19 cellular contexts compared by ENCODE assay signal in the genomic region with DNA sequence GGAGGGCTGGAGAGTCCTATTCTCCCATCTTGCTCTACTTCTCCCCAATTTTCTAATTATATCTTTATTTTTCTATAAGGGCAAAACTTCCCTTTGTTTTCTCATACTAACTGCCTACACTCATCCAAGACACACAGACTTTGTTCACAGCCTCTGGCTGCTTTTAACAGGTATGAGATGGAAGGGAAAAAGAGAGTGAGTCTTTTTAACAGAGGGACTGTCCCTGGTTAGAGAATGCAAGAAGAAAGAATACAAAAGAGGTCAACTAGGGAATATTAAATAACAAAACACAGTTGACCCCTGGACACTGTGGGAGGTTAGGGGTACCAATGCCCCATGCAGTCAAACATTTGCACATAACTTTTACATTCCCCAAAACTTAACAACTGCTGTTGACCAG. TPM values are rescaled to one million over a fixed set of nuclear protein-coding genes. Genes with fewer than 3 reads are reported as not detected.
A peak's percentile ranks its signal among the peaks of the same experiment; 100 is the strongest.
DNase-seq lines count a peak whose midpoint lies in the region; ATAC-seq and TF ChIP-seq lines count a peak whose summit lies in the region.
"Had no signal": no experiment of that assay in that cellular context is flagged by ENCODE, and none has a peak within 500 bp of the region (broad histone marks: within the 10 kb centered on the region; RNA-seq: fewer than 3 reads in every experiment).

No MANE protein-coding gene starts in this region.

- no peaks in the 10 kb centered on the region for H3K27me3 Mint-ChIP-seq in CD4-positive, alpha-beta T cell
- no peaks in the 10 kb centered on the region for H3K27me3 Mint-ChIP-seq in activated T-helper 2 cell treated with anti-CD3 and anti-CD28 coated beads, Interferon-gamma antibody, Interleukin-2, Interleukin-4, amounts not matched to agents 10 μg/mL and 5 μg/mL and 100 μg/mL, durations not matched to agents 14 hours and 24 hours and 36 hours (ENCODE audit: low read depth)
- H3K27me3 Mint-ChIP-seq in natural killer cell treated with Interleukin-12 subunit alpha and Interleukin-12 subunit beta and Interleukin-15 and Interleukin-18, amount 100 ng/mL, for 72 hours, result no peaks in the 10 kb centered on the region
- H3K27me3 Mint-ChIP-seq: progenitor cell of endocrine pancreas had no signal

- intact Hi-C loops in CD4-positive, alpha-beta T cell (cut with DNase I, micrococcal nuclease), result no loop called here
- intact Hi-C loops in activated T-helper 2 cell treated with anti-CD3 and anti-CD28 coated beads, Interferon-gamma antibody, Interleukin-2, Interleukin-4, amounts not matched to agents 10 μg/mL and 5 μg/mL and 100 μg/mL, durations not matched to agents 14 hours and 24 hours and 36 hours (cut with micrococcal nuclease), result no loop called here
- intact Hi-C loops in gastrocnemius medialis (cut with DNase I; ENCODE audit: low total_unique reads), result no loop called here

- DNase-seq in CD4-positive, alpha-beta T cell, result no peak
- no peak for DNase-seq in activated T-helper 2 cell treated with anti-CD3 and anti-CD28 coated beads, Interferon-gamma antibody, Interleukin-2, Interleukin-4, amounts not matched to agents 10 μg/mL and 5 μg/mL and 100 μg/mL, durations not matched to agents 14 hours and 24 hours and 36 hours (ENCODE audit: low spot score)
- DNase-seq in natural killer cell treated with Interleukin-12 subunit alpha and Interleukin-12 subunit beta and Interleukin-15 and Interleukin-18, amount 100 ng/mL, for 72 hours (ENCODE audit: low spot score), result no peak
- DNase-seq in activated effector memory CD4-positive, alpha-beta T cell treated with Interleukin-2 at 50 U/mL for 16 hours, result no peak
- no peak for DNase-seq in gastrocnemius medialis
- DNase-seq: DMS 273 treated with DMSO at 0.1 percent for 48 hours; glutamatergic neuron; HCEC 1CT; NCI-H1105 treated with DMSO at 0.1 percent for 48 hours; NCI-H82; stimulated activated CD4-positive, alpha-beta T cell treated with anti-CD3 and anti-CD28 coated beads, Interleukin-4, amount 100 ng/mL, for 1 hour had no signal

- H3K4me3 ChIP-seq in HUES48 (ENCODE audit: low read depth, low read length) (peak overlapping the region; percentile 14; the same call in 1 of the 2 replicates), gastrocnemius medialis (no peak overlapping the region)
- H3K4me3 ChIP-seq: Peyer's patch, SK-N-MC, thoracic aorta had no signal

- no peak overlapping the region for H3K9ac ChIP-seq in HUES48 (ENCODE audit: low read depth, low read length)
- H3K9ac ChIP-seq: KMS-11 had no signal

- ATAC-seq in CD4-positive, alpha-beta T cell (ENCODE audit: poor library complexity), result no peak
- peak in 1 of 2 donors; percentile 6 for ATAC-seq in natural killer cell treated with Interleukin-12 subunit alpha and Interleukin-12 subunit beta and Interleukin-15 and Interleukin-18, amount 100 ng/mL, for 72 hours
- no peak for ATAC-seq in gastrocnemius medialis
- no peak for ATAC-seq in HG03159 (IDR thresholded peaks at IDR 0.05; ENCODE audit: unreplicated experiment)
- ATAC-seq: esophagus mucosa had no signal

- H3K4me1 Mint-ChIP-seq in CD4-positive, alpha-beta T cell (ENCODE audit: low read depth), result peaks cover 75% of the 10 kb centered on the region
- peaks cover 64% of the 10 kb centered on the region for H3K4me1 Mint-ChIP-seq in activated T-helper 2 cell treated with anti-CD3 and anti-CD28 coated beads, Interferon-gamma antibody, Interleukin-2, Interleukin-4, amounts not matched to agents 10 μg/mL and 5 μg/mL and 100 μg/mL, durations not matched to agents 14 hours and 24 hours and 36 hours (ENCODE audit: low read depth)
- peaks cover 65 to 79% of the 10 kb centered on the region in 2 donors for H3K4me1 Mint-ChIP-seq in natural killer cell treated with Interleukin-12 subunit alpha and Interleukin-12 subunit beta and Interleukin-15 and Interleukin-18, amount 100 ng/mL, for 72 hours (ENCODE audit: low read depth in 2 of 2)

- H3K27ac Mint-ChIP-seq in CD4-positive, alpha-beta T cell, result peak overlapping the region; percentile 27
- H3K27ac Mint-ChIP-seq in activated T-helper 2 cell treated with anti-CD3 and anti-CD28 coated beads, Interferon-gamma antibody, Interleukin-2, Interleukin-4, amounts not matched to agents 10 μg/mL and 5 μg/mL and 100 μg/mL, durations not matched to agents 14 hours and 24 hours and 36 hours, result peak overlapping the region; percentile 58
- peak overlapping the region; percentile 59 to 62 for H3K27ac Mint-ChIP-seq in natural killer cell treated with Interleukin-12 subunit alpha and Interleukin-12 subunit beta and Interleukin-15 and Interleukin-18, amount 100 ng/mL, for 72 hours
- H3K27ac Mint-ChIP-seq: progenitor cell of endocrine pancreas had no signal

- H3K27ac ChIP-seq in CD4-positive, alpha-beta T cell (ENCODE audit: low read depth, low read length), result no peak overlapping the region
- no peak overlapping the region for H3K27ac ChIP-seq in HUES48 (ENCODE audit: low read depth, low read length)
- H3K27ac ChIP-seq in gastrocnemius medialis, result no peak overlapping the region
- H3K27ac ChIP-seq: KMS-11, SK-N-MC, thoracic aorta had no signal

- H3K4me1 ChIP-seq in HUES48 (ENCODE audit: control insufficient read depth, insufficient read depth, low read length) (peaks cover 15% of the 10 kb centered on the region), gastrocnemius medialis (no peaks in the 10 kb centered on the region)

- H3K9me3 ChIP-seq in CD4-positive, alpha-beta T cell (ENCODE audit: control insufficient read depth, low read length), result no peaks in the 10 kb centered on the region
- H3K9me3 ChIP-seq in HUES48 (ENCODE audit: control insufficient read depth, insufficient read depth, low read length) (no peaks in the 10 kb centered on the region), gastrocnemius medialis (no peaks in the 10 kb centered on the region)
- H3K9me3 ChIP-seq: Peyer's patch, thoracic aorta had no signal

- H3K4me3 Mint-ChIP-seq in CD4-positive, alpha-beta T cell, result no peak overlapping the region
- H3K4me3 Mint-ChIP-seq in activated T-helper 2 cell treated with anti-CD3 and anti-CD28 coated beads, Interferon-gamma antibody, Interleukin-2, Interleukin-4, amounts not matched to agents 10 μg/mL and 5 μg/mL and 100 μg/mL, durations not matched to agents 14 hours and 24 hours and 36 hours (ENCODE audit: low read depth), result no peak overlapping the region
- peak overlapping the region; percentile 67 for H3K4me3 Mint-ChIP-seq in natural killer cell treated with Interleukin-12 subunit alpha and Interleukin-12 subunit beta and Interleukin-15 and Interleukin-18, amount 100 ng/mL, for 72 hours

- H3K36me3 ChIP-seq in HUES48 (ENCODE audit: control insufficient read depth, insufficient read depth, low read length), result no peaks in the 10 kb centered on the region
- peaks cover 0 to 17% of the 10 kb centered on the region in 2 donors for H3K36me3 ChIP-seq in gastrocnemius medialis

- in situ Hi-C loops in gastrocnemius medialis (cut with MboI; ENCODE audit: low sequenced_read_pairs in 4 of 4), result no loop called here

- H3K27me3 ChIP-seq in CD4-positive, alpha-beta T cell (ENCODE audit: control insufficient read depth, insufficient read depth, low read length), result no peaks in the 10 kb centered on the region
- H3K27me3 ChIP-seq in HUES48 (ENCODE audit: control insufficient read depth, insufficient read depth, low read length), result no peaks in the 10 kb centered on the region
- H3K27me3 ChIP-seq in gastrocnemius medialis, result no peaks in the 10 kb centered on the region
- H3K27me3 ChIP-seq: Peyer's patch had no signal

- TF ChIP-seq POLR2A in gastrocnemius medialis (IDR thresholded peaks at IDR 0.05), result no peak

- CTCF ChIA-PET in CD4-positive, alpha-beta T cell (lab: Charles Lee), result no interaction called here

- H3K36me3 Mint-ChIP-seq in CD4-positive, alpha-beta T cell (ENCODE audit: low read depth), result peaks cover 99% of the 10 kb centered on the region
- H3K36me3 Mint-ChIP-seq in activated T-helper 2 cell treated with anti-CD3 and anti-CD28 coated beads, Interferon-gamma antibody, Interleukin-2, Interleukin-4, amounts not matched to agents 10 μg/mL and 5 μg/mL and 100 μg/mL, durations not matched to agents 14 hours and 24 hours and 36 hours (ENCODE audit: low read depth), result peaks cover 97% of the 10 kb centered on the region
- H3K36me3 Mint-ChIP-seq in natural killer cell treated with Interleukin-12 subunit alpha and Interleukin-12 subunit beta and Interleukin-15 and Interleukin-18, amount 100 ng/mL, for 72 hours, result peaks cover 81% of the 10 kb centered on the region

- POLR2A ChIA-PET in CD4-positive, alpha-beta T cell (lab: Charles Lee), result no interaction called here

- H3K9me3 Mint-ChIP-seq in CD4-positive, alpha-beta T cell, result peaks cover 8% of the 10 kb centered on the region
- peaks cover 32% of the 10 kb centered on the region for H3K9me3 Mint-ChIP-seq in activated T-helper 2 cell treated with anti-CD3 and anti-CD28 coated beads, Interferon-gamma antibody, Interleukin-2, Interleukin-4, amounts not matched to agents 10 μg/mL and 5 μg/mL and 100 μg/mL, durations not matched to agents 14 hours and 24 hours and 36 hours
- peaks cover 9% of the 10 kb centered on the region for H3K9me3 Mint-ChIP-seq in natural killer cell treated with Interleukin-12 subunit alpha and Interleukin-12 subunit beta and Interleukin-15 and Interleukin-18, amount 100 ng/mL, for 72 hours

- TF ChIP-seq CTCF in CD4-positive, alpha-beta T cell (IDR thresholded peaks at IDR 0.05), result no peak
- TF ChIP-seq CTCF in gastrocnemius medialis (IDR thresholded peaks at IDR 0.05 in 4 of 5, conservative IDR thresholded peaks at IDR 0.05 in 1 of 5), result no peak

RNA-seq across cellular contexts. Expression of a gene that starts 41.8 kb away (rescaled TPM):
- 100 to 1,000 TPM; 242 to 243 TPM for total RNA-seq in CD4-positive, alpha-beta T cell
- 153 and 158 TPM in 2 replicates for total RNA-seq in activated T-helper 2 cell treated with anti-CD3 and anti-CD28 coated beads, Interferon-gamma antibody, Interleukin-2, Interleukin-4, amounts not matched to agents 10 μg/mL and 5 μg/mL and 100 μg/mL, durations not matched to agents 14 hours and 24 hours and 36 hours
- total RNA-seq in natural killer cell treated with Interleukin-12 subunit alpha and Interleukin-12 subunit beta and Interleukin-15 and Interleukin-18, amount 100 ng/mL, for 72 hours, result 100 to 1,000 TPM; 179 to 190 TPM
- 10 to 100 TPM; 18.2 to 30.7 (median 19.5) TPM for total RNA-seq in gastrocnemius medialis
